ENCODE assay signal across 10 cellular contexts in the genomic region with DNA sequence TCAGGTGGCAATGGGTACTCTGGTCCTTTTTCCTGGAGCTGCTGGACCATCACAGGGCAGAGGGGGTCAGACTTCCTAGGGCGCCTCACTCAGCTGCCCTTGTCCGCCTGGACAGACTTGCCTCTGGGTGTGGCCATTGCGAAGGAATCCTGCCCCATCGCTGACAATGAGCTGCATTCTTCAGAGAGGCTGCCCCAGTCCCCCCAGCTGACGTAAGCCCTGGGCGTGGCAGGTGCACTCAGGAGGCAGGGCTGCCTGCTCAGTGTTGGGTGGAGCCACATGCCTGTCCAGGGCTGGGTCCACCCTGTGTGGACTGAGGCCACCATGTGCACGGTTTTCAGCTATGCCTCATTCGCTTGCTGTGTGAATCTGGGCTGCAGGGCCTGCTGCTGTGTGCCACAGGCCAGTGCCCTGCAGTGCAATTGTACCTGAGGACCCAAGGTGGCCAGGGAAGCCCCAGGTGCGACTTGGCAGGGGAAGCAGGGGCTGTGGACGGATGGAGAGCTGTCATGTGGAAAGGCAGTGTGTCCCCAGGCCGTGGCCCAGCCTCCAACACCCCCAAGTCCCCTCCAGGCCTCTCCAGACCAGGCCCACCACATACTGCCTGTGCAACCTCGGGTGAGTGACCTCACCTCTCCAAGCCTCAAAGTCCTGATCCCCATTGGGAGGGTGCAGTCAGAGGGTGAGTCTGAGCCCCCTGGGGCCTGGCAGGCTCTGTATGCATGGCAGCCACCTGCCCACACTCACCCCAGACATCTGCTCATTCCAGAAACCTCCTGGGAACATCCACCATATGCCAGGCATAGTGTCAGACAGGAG. TPM values are rescaled to one million over a fixed set of nuclear protein-coding genes. Genes with fewer than 3 reads are reported as not detected.
A peak's percentile ranks its signal among the peaks of the same experiment; 100 is the strongest.
DNase-seq lines count a peak whose midpoint lies in the region; TF ChIP-seq lines count a peak whose summit lies in the region.
"Had no signal": no experiment of that assay in that cellular context is flagged by ENCODE, and none has a peak within 500 bp of the region (broad histone marks: within the 10 kb centered on the region; RNA-seq: fewer than 3 reads in every experiment).

No MANE protein-coding gene starts in this region.

- peaks cover 33% of the 10 kb centered on the region for H3K4me1 ChIP-seq in GM23248 (ENCODE audit: insufficient read depth)

- peak overlapping the region; percentile 78 for H3K27ac Mint-ChIP-seq in osteocyte (ENCODE audit: unreplicated experiment)
- no peak overlapping the region for H3K27ac Mint-ChIP-seq in activated T-cell treated with anti-CD3 and anti-CD28 coated beads, Interleukin-2, amount 50 U/mL, for 24 hours

- H2AFZ ChIP-seq in GM23248: no peak overlapping the region

- DNase-seq in GM23248: peak; percentile 94
- DNase-seq in RKO (ENCODE audit: low spot score): peak; percentile 53
- DNase-seq in fibroblast of pulmonary artery (ENCODE audit: low read depth): peak; percentile 76
- DNase-seq in osteocyte (ENCODE audit: extremely low spot score, unreplicated experiment): peak; percentile 90
- DNase-seq in NAMALWA (ENCODE audit: low spot score): no peak
- no peak for DNase-seq in NCI-H510A (lab: John Stamatoyannopoulos, UW)
- DNase-seq in putamen (ENCODE audit: low spot score): no peak
- DNase-seq in activated T-cell treated with anti-CD3 and anti-CD28 coated beads, Interleukin-2, amount 50 U/mL, for 24 hours: no peak

- no peaks in the 10 kb centered on the region for H3K9me2 ChIP-seq in GM23248 (ENCODE audit: insufficient read depth)

- H4K20me1 ChIP-seq in GM23248 (ENCODE audit: insufficient read depth): no peaks in the 10 kb centered on the region

- H3K79me2 ChIP-seq in GM23248 (ENCODE audit: insufficient read depth): no peaks in the 10 kb centered on the region

- in situ Hi-C loops in GM23248 (cut with MboI): no loop called here

- H3K4me1 Mint-ChIP-seq in osteocyte (ENCODE audit: unreplicated experiment): peaks cover 43% of the 10 kb centered on the region
- H3K4me1 Mint-ChIP-seq in activated T-cell treated with anti-CD3 and anti-CD28 coated beads, Interleukin-2, amount 50 U/mL, for 24 hours (ENCODE audit: low read depth): no peaks in the 10 kb centered on the region

- H3K9me3 ChIP-seq in GM23248 (ENCODE audit: low read depth): no peaks in the 10 kb centered on the region
- H3K9me3 ChIP-seq: thoracic aorta had no signal

- H3F3A ChIP-seq in GM23248 (ENCODE audit: insufficient read depth): peaks cover 9% of the 10 kb centered on the region; the same call in 1 of the 2 replicates

- H3K4me3 Mint-ChIP-seq in osteocyte (ENCODE audit: unreplicated experiment): no peak overlapping the region
- H3K4me3 Mint-ChIP-seq in activated T-cell treated with anti-CD3 and anti-CD28 coated beads, Interleukin-2, amount 50 U/mL, for 24 hours: no peak overlapping the region

- peak overlapping the region; percentile 30; the same call in 1 of the 2 replicates for H3K9ac ChIP-seq in GM23248

- no peak overlapping the region for H3K4me2 ChIP-seq in GM23248 (ENCODE audit: unreplicated experiment)

- H3K27me3 ChIP-seq in GM23248 (replicated peaks; ENCODE audit: insufficient read depth): no peaks in the 10 kb centered on the region

- no peak for TF ChIP-seq CTCF in fibroblast of pulmonary artery (IDR thresholded peaks at IDR 0.05; ENCODE audit: low read length, missing control alignments)
- TF ChIP-seq CTCF in osteocyte (IDR thresholded peaks at IDR 0.05): no peak

- no peaks in the 10 kb centered on the region for H3K36me3 ChIP-seq in GM23248 (ENCODE audit: low read depth)
- H3K36me3 ChIP-seq: thoracic aorta had no signal

- H3K27me3 Mint-ChIP-seq in osteocyte (ENCODE audit: unreplicated experiment): no peaks in the 10 kb centered on the region
- no peaks in the 10 kb centered on the region for H3K27me3 Mint-ChIP-seq in activated T-cell treated with anti-CD3 and anti-CD28 coated beads, Interleukin-2, amount 50 U/mL, for 24 hours

- no peaks in the 10 kb centered on the region for H3K36me3 Mint-ChIP-seq in osteocyte (ENCODE audit: unreplicated experiment)
- H3K36me3 Mint-ChIP-seq in activated T-cell treated with anti-CD3 and anti-CD28 coated beads, Interleukin-2, amount 50 U/mL, for 24 hours (ENCODE audit: low read depth): no peaks in the 10 kb centered on the region

- WGBS in GM23248 (ENCODE audit: low coverage in 1 of 2, low lambda C conversion rate in 2 of 2, missing lambda C conversion rate in 2 of 2), 2 experiments: 36 to 42% methylated on average over 12 of the region's 12 CpGs

- H3K4me3 ChIP-seq in GM23248 (no peak overlapping the region), fibroblast of pulmonary artery (replicated peaks; ENCODE audit: low read depth, low read length) (no peak overlapping the region)
- H3K4me3 ChIP-seq: thoracic aorta had no signal

- H3K27ac ChIP-seq in GM23248: peak overlapping the region; percentile 40
- H3K27ac ChIP-seq: thoracic aorta had no signal

- no peaks in the 10 kb centered on the region for H3K9me3 Mint-ChIP-seq in osteocyte (ENCODE audit: unreplicated experiment)
- H3K9me3 Mint-ChIP-seq in activated T-cell treated with anti-CD3 and anti-CD28 coated beads, Interleukin-2, amount 50 U/mL, for 24 hours: no peaks in the 10 kb centered on the region

RNA-seq across cellular contexts. Expression of a gene that starts 14.0 kb away (rescaled TPM):
- 292 TPM in 2 replicates for total RNA-seq in GM23248 (2014; rRNA removed; shearing (Covaris generic))
- polyA plus RNA-seq in GM23248 (2016; fragmentation: Nextera tagmentation; extraction: Ambion mirVana): 68.4 and 73.5 TPM in 2 replicates
- 206 and 209 TPM in 2 replicates for total RNA-seq in osteocyte

RNA-seq across cellular contexts. Expression of a gene that starts 56.4 kb away (rescaled TPM):
- total RNA-seq in GM23248 (2014; rRNA removed; shearing (Covaris generic)): not detected in 2 replicates
- polyA plus RNA-seq in GM23248 (2016; fragmentation: Nextera tagmentation; extraction: Ambion mirVana): not detected in 2 replicates
- not detected in 2 replicates for total RNA-seq in osteocyte
- total RNA-seq: T-helper 2 cell treated with Interferon-gamma antibody and Interleukin-4, amounts not matched to agents 100 ng/mL and 5 ng/mL, for 36 hours; thoracic aorta had no signal

Comparison
In these comparisons a context has a peak if more than half of its experiments do, and no peak if none do; other contexts are left out.
1. DNase-seq: peak in GM23248 (single experiment), RKO (single experiment), fibroblast of pulmonary artery (single experiment) and osteocyte (single experiment); none in NAMALWA (single experiment), NCI-H510A (single experiment), putamen (single experiment) and activated T-cell treated with anti-CD3 and anti-CD28 coated beads, Interleukin-2, amount 50 U/mL, for 24 hours (single experiment).